11 cellular contexts compared by ENCODE assay signal in genomic region chr2:178452334-178452733, GRCh38. TPM values are rescaled to one million over a fixed set of nuclear protein-coding genes. Genes with fewer than 3 reads are reported as not detected.
DNase-seq lines count a peak whose midpoint lies in the region; ATAC-seq, FAIRE-seq and TF ChIP-seq lines count a peak whose summit lies in the region.
"Had no signal": no experiment of that assay in that cellular context is flagged by ENCODE, and none has a peak within 500 bp of the region (broad histone marks: within the 10 kb centered on the region; RNA-seq: fewer than 3 reads in every experiment).

No MANE protein-coding gene starts in this region.

- H3K4me1 ChIP-seq in HepG2 (ENCODE audit: insufficient read depth, low read length) (peaks cover 33% of the 10 kb centered on the region), right lobe of liver (peaks cover 0 to 16% (median 6%) of the 10 kb centered on the region in 4 donors), vagina (peaks cover 34% of the 10 kb centered on the region)

- FAIRE-seq in HepG2 (lab: Jason Lieb, UNC), result no peak
- FAIRE-seq: endometrium, HTR-8/SVneo had no signal

- H3K9me3 Mint-ChIP-seq in activated B cell treated with CpG ODN at 0.5 μM for 24 hours, result no peaks in the 10 kb centered on the region
- H3K9me3 Mint-ChIP-seq in natural killer cell, result no peaks in the 10 kb centered on the region

- peaks cover 28% of the 10 kb centered on the region for H3K4me1 Mint-ChIP-seq in activated B cell treated with CpG ODN at 0.5 μM for 24 hours
- peaks cover 34 to 37% of the 10 kb centered on the region in 2 donors for H3K4me1 Mint-ChIP-seq in natural killer cell

- no peak for DNase-seq in HepG2 (ENCODE audit: low spot score)
- DNase-seq in right lobe of liver, result no peak
- no peak for DNase-seq in activated B cell treated with CpG ODN at 0.5 μM for 24 hours
- no peak for DNase-seq in natural killer cell
- DNase-seq in vagina (ENCODE audit: extremely low spot score in 2 of 2), result no peak
- no peak for DNase-seq in sciatic nerve (ENCODE audit: low spot score)
- DNase-seq in stimulated activated CD4-positive, alpha-beta T cell treated with anti-CD3 and anti-CD28 coated beads, Interleukin-1b, Interleukin-23, amount 100 ng/mL, for 48 hours, result no peak
- no peak for DNase-seq in T-helper 9 cell
- DNase-seq: amniotic stem cell had no signal

- no peak overlapping the region for H3K4me2 ChIP-seq in HepG2 (ENCODE audit: low read depth, low read length)

- H3K4me3 ChIP-seq in HepG2 (replicated peaks in 1 of 3; ENCODE audit: insufficient read depth in 1 of 3, low read depth in 2 of 3, low read length in 3 of 3) (no peak overlapping the region), right lobe of liver (no peak overlapping the region), vagina (no peak overlapping the region)

- no peak for ATAC-seq in HepG2
- ATAC-seq in right lobe of liver, result no peak
- no peak for ATAC-seq in activated B cell treated with CpG ODN at 0.5 μM for 24 hours (ENCODE audit: low read depth)
- ATAC-seq in natural killer cell, result no peak
- no peak for ATAC-seq in sciatic nerve

- TF ChIP-seq POLR2A in HepG2 (IDR thresholded peaks at IDR 0.05; ENCODE audit: insufficient read depth in 1 of 2, low read depth in 2 of 2, low read length in 2 of 2), result no peak
- no peak for TF ChIP-seq POLR2A in right lobe of liver (IDR thresholded peaks at IDR 0.05)
- no peak for TF ChIP-seq POLR2A in vagina (IDR thresholded peaks at IDR 0.05)

- CTCF ChIA-PET in HepG2 (lab: Yijun Ruan, JAX; ENCODE audit: low intra/inter-chr PET ratio, low total read pairs), result interaction anchor here (1.1 kb wide), 1 partner anchor 27 kb away, joined by 4 read pairs; the partner anchor contains the start of gene FKBP7
- CTCF ChIA-PET in activated B cell treated with CpG ODN at 0.5 μM for 24 hours (lab: Charles Lee), result no interaction called here

- no peaks in the 10 kb centered on the region; a peak in 1 of 5 replicates for H3K27me3 ChIP-seq in HepG2 (ENCODE audit: control insufficient read depth in 1 of 2, insufficient read depth in 2 of 2, low read length in 2 of 2)
- no peaks in the 10 kb centered on the region for H3K27me3 ChIP-seq in right lobe of liver
- no peaks in the 10 kb centered on the region for H3K27me3 ChIP-seq in vagina

- H3K27ac Mint-ChIP-seq in activated B cell treated with CpG ODN at 0.5 μM for 24 hours, result no peak overlapping the region
- H3K27ac Mint-ChIP-seq in natural killer cell, result no peak overlapping the region

- no peak overlapping the region for H3K9ac ChIP-seq in HepG2 (ENCODE audit: insufficient read depth, low read depth, low read length)

- no peak for TF ChIP-seq RAD21 in HepG2 (CRISPR knock-in tag; IDR thresholded peaks at IDR 0.05)

- 92% methylated on average over 2 of the region's 2 CpGs for WGBS in HepG2 (ENCODE audit: low lambda C conversion rate)
- 83% methylated on average over 2 of the region's 2 CpGs for WGBS in right lobe of liver (ENCODE audit: insufficient coverage, low coverage, low lambda C conversion rate, missing lambda C conversion rate)

- no peak for TF ChIP-seq EP300 in HepG2 (IDR thresholded peaks at IDR 0.05; ENCODE audit: low read depth in 2 of 2, low read length in 2 of 2)
- no peak for TF ChIP-seq EP300 in HepG2 (CRISPR knock-in tag; IDR thresholded peaks at IDR 0.05; ENCODE audit: borderline replicate concordance)

- POLR2A ChIA-PET in HepG2 (lab: Yijun Ruan, JAX), result interaction anchor here (1.2 to 3.1 kb wide), 3 partner anchors 17 to 27 kb away, joined by 3 to 76 read pairs (median 5); no protein-coding TSS in a partner anchor
- POLR2A ChIA-PET in activated B cell treated with CpG ODN at 0.5 μM for 24 hours (lab: Charles Lee), result no interaction called here

- no peak overlapping the region for H2AFZ ChIP-seq in HepG2 (ENCODE audit: low read length)

- H3K36me3 Mint-ChIP-seq in activated B cell treated with CpG ODN at 0.5 μM for 24 hours (ENCODE audit: low read depth), result peaks cover 21% of the 10 kb centered on the region
- H3K36me3 Mint-ChIP-seq in natural killer cell, result no peaks in the 10 kb centered on the region

- H3K27me3 Mint-ChIP-seq in activated B cell treated with CpG ODN at 0.5 μM for 24 hours, result no peaks in the 10 kb centered on the region
- H3K27me3 Mint-ChIP-seq in natural killer cell (ENCODE audit: low read depth in 2 of 2), result peaks cover 5 to 15% of the 10 kb centered on the region in 2 donors

- H3K27ac ChIP-seq in HepG2 (ENCODE audit: extremely low read length, insufficient read depth, low read length) (no peak overlapping the region), right lobe of liver (no peak overlapping the region), vagina (peak overlapping the region; percentile 91)

- TF ChIP-seq CTCF in HepG2 (CRISPR knock-in tag; IDR thresholded peaks at IDR 0.05) (no peak), right lobe of liver (IDR thresholded peaks at IDR 0.05) (no peak), activated B cell treated with CpG ODN at 0.5 μM for 24 hours (IDR thresholded peaks at IDR 0.05) (no peak), natural killer cell (IDR thresholded peaks at IDR 0.05) (no peak), vagina (IDR thresholded peaks at IDR 0.05) (no peak)

- in situ Hi-C loops in HepG2 (cut with HindIII; ENCODE audit: extremely low pct_ligation_motif_present, low pct_unique_long_range_greater_than_20kb), result no loop called here

- BruUV-seq in HepG2 (replicated peaks; lab: Mats Ljungman, UMichigan), result no TSS peak

- H3K4me3 Mint-ChIP-seq in activated B cell treated with CpG ODN at 0.5 μM for 24 hours (peak overlapping the region; percentile 87), natural killer cell (peak overlapping the region; percentile 57)

- peaks cover 4 to 15% of the 10 kb centered on the region in 2 experiments; a peak in 4 of 5 replicates for H3K36me3 ChIP-seq in HepG2 (replicated peaks in 1 of 2; ENCODE audit: control insufficient read depth in 1 of 2, insufficient read depth in 2 of 2, low read length in 2 of 2)
- peaks cover 0 to 11% (median 5%) of the 10 kb centered on the region in 4 donors for H3K36me3 ChIP-seq in right lobe of liver
- no peaks in the 10 kb centered on the region for H3K36me3 ChIP-seq in vagina

- peaks cover 26% of the 10 kb centered on the region for H3K79me2 ChIP-seq in HepG2 (ENCODE audit: insufficient read depth, low read length)

- H3K9me3 ChIP-seq in HepG2 (ENCODE audit: low read length), result no peaks in the 10 kb centered on the region
- no peaks in the 10 kb centered on the region for H3K9me3 ChIP-seq in right lobe of liver
- H3K9me3 ChIP-seq in vagina, result no peaks in the 10 kb centered on the region

- intact Hi-C loops in HepG2 (cut with micrococcal nuclease; ENCODE audit: unreplicated experiment) (loop anchor here (5.0 to 10.0 kb wide), 2 partner anchors 462 to 1055 kb away; no protein-coding TSS in a partner anchor), right lobe of liver (cut with DNase I) (no loop called here), activated B cell treated with CpG ODN at 0.5 μM for 24 hours (cut with micrococcal nuclease) (loop anchor here (10.0 kb wide), 2 partner anchors 812 to 1118 kb away; partner anchors contain the start of gene SESTD1), natural killer cell (cut with micrococcal nuclease) (no loop called here), vagina (cut with DNase I) (no loop called here), sciatic nerve (cut with DNase I) (no loop called here)

- peaks cover 14% of the 10 kb centered on the region; the same call in 1 of the 2 replicates for H4K20me1 ChIP-seq in HepG2 (ENCODE audit: insufficient read depth, low read length)

RNA-seq across cellular contexts. Expression of gene PJVK, which starts 1.2 kb away (rescaled TPM):
- 1.1 and 1.2 TPM in 2 replicates for total RNA-seq in HepG2 (2016; rRNA removed; fragmentation: Illumina TruSeq; extraction: Trizol)
- total RNA-seq in HepG2 (2016; cell fraction: cytosol; rRNA removed; fragmentation: Illumina TruSeq; extraction: Trizol; ENCODE audit: low read depth), result 0.81 and 2.0 TPM in 2 replicates
- 0.77 and 1.5 TPM in 2 replicates for total RNA-seq in HepG2 (2016; cell fraction: insoluble cytoplasmic fraction; rRNA removed; fragmentation: Illumina TruSeq; extraction: Trizol)
- 1.1 TPM in 2 replicates for total RNA-seq in HepG2 (2016; cell fraction: membrane; rRNA removed; fragmentation: Illumina TruSeq; extraction: Trizol)
- 3.4 and 4.2 TPM in 2 replicates for total RNA-seq in HepG2 (2016; cell fraction: nucleus; rRNA removed; fragmentation: Illumina TruSeq; extraction: Trizol)
- polyA plus RNA-seq in HepG2 (2011; rRNA removed), result 2.6 and 3.0 TPM in 2 replicates
- polyA plus RNA-seq in HepG2 (2011; cell fraction: cytosol; rRNA removed), result 0.51 and 1.1 TPM in 2 replicates
- 6.3 and 6.4 TPM in 2 replicates for polyA plus RNA-seq in HepG2 (2011; cell fraction: nucleus; rRNA removed)
- polyA plus RNA-seq in HepG2 (2012), result 1.5 and 2.9 TPM in 2 replicates
- 0.46 and 0.58 TPM in 2 replicates for polyA plus RNA-seq in HepG2 (2016; cell fraction: cytosol; fragmentation: Illumina TruSeq; extraction: Trizol; ENCODE audit: low read depth)
- 0.67 and 1.3 TPM in 2 replicates for polyA plus RNA-seq in HepG2 (2016; cell fraction: insoluble cytoplasmic fraction; fragmentation: Illumina TruSeq; extraction: Trizol; ENCODE audit: low read depth)
- polyA plus RNA-seq in HepG2 (2016; cell fraction: membrane; fragmentation: Illumina TruSeq; extraction: Trizol; ENCODE audit: low read depth), result 0.48 and 0.77 TPM in 2 replicates
- polyA plus RNA-seq in HepG2 (2016; cell fraction: nucleus; fragmentation: Illumina TruSeq; extraction: Trizol; ENCODE audit: insufficient read depth, low read depth), result 7.3 and 8.2 TPM in 2 replicates
- 1.1 and 1.8 TPM in 2 replicates for polyA minus RNA-seq in HepG2 (2011; rRNA and poly(A)+ RNA removed; ENCODE audit: low replicate concordance)
- polyA minus RNA-seq in HepG2 (2011; cell fraction: cytosol; rRNA and poly(A)+ RNA removed), result 0.35 TPM in 1 of 2 replicates, not detected in the other
- polyA minus RNA-seq in HepG2 (2011; cell fraction: nucleus; rRNA and poly(A)+ RNA removed), result 9.3 and 9.6 TPM in 2 replicates
- 1 to 10 TPM in 5 of 6 experiments, under 1 TPM in 1; 0.80 to 2.8 (median 1.6) TPM for total RNA-seq in right lobe of liver
- total RNA-seq in activated B cell treated with CpG ODN at 0.5 μM for 24 hours, result 2.0 and 3.1 TPM in 2 replicates
- total RNA-seq in natural killer cell, result 1 to 10 TPM; 1.3 to 2.7 (median 2.5) TPM
- total RNA-seq in vagina, result 4.9 TPM
- total RNA-seq in sciatic nerve, result 7.2 TPM

RNA-seq across cellular contexts. Expression of gene PRKRA, which starts 1.4 kb away (rescaled TPM):
- total RNA-seq in HepG2 (2016; rRNA removed; fragmentation: Illumina TruSeq; extraction: Trizol) (67.6 and 74.7 TPM in 2 replicates), right lobe of liver (10 to 100 TPM; 11.2 to 20.5 (median 14.4) TPM), activated B cell treated with CpG ODN at 0.5 μM for 24 hours (49.6 and 61.3 TPM in 2 replicates), natural killer cell (10 to 100 TPM; 42.1 to 48.3 (median 44.0) TPM), vagina (79.3 TPM), sciatic nerve (45.4 TPM)
- total RNA-seq in HepG2 (2016; cell fraction: cytosol; rRNA removed; fragmentation: Illumina TruSeq; extraction: Trizol; ENCODE audit: low read depth), result 77.3 and 86.7 TPM in 2 replicates
- 64.4 and 73.6 TPM in 2 replicates for total RNA-seq in HepG2 (2016; cell fraction: insoluble cytoplasmic fraction; rRNA removed; fragmentation: Illumina TruSeq; extraction: Trizol)
- 113 and 120 TPM in 2 replicates for total RNA-seq in HepG2 (2016; cell fraction: membrane; rRNA removed; fragmentation: Illumina TruSeq; extraction: Trizol)
- total RNA-seq in HepG2 (2016; cell fraction: nucleus; rRNA removed; fragmentation: Illumina TruSeq; extraction: Trizol), result 83.1 and 91.6 TPM in 2 replicates
- 47.3 and 53.1 TPM in 2 replicates for polyA plus RNA-seq in HepG2 (2011; rRNA removed)
- polyA plus RNA-seq in HepG2 (2011; cell fraction: cytosol; rRNA removed), result 39.9 and 48.4 TPM in 2 replicates
- 41.7 and 45.8 TPM in 2 replicates for polyA plus RNA-seq in HepG2 (2011; cell fraction: nucleus; rRNA removed)
- polyA plus RNA-seq in HepG2 (2012), result 48.0 and 68.5 TPM in 2 replicates
- 94.3 and 117 TPM in 2 replicates for polyA plus RNA-seq in HepG2 (2016; cell fraction: cytosol; fragmentation: Illumina TruSeq; extraction: Trizol; ENCODE audit: low read depth)
- 77.0 and 83.1 TPM in 2 replicates for polyA plus RNA-seq in HepG2 (2016; cell fraction: insoluble cytoplasmic fraction; fragmentation: Illumina TruSeq; extraction: Trizol; ENCODE audit: low read depth)
- 110 and 123 TPM in 2 replicates for polyA plus RNA-seq in HepG2 (2016; cell fraction: membrane; fragmentation: Illumina TruSeq; extraction: Trizol; ENCODE audit: low read depth)
- polyA plus RNA-seq in HepG2 (2016; cell fraction: nucleus; fragmentation: Illumina TruSeq; extraction: Trizol; ENCODE audit: insufficient read depth, low read depth), result 92.2 and 94.5 TPM in 2 replicates
- polyA minus RNA-seq in HepG2 (2011; rRNA and poly(A)+ RNA removed; ENCODE audit: low replicate concordance), result 14.8 and 55.1 TPM in 2 replicates
- 31.5 and 39.6 TPM in 2 replicates for polyA minus RNA-seq in HepG2 (2011; cell fraction: cytosol; rRNA and poly(A)+ RNA removed)
- 182 and 199 TPM in 2 replicates for polyA minus RNA-seq in HepG2 (2011; cell fraction: nucleus; rRNA and poly(A)+ RNA removed)

RNA-seq across cellular contexts. Expression of gene FKBP7, which starts 26.1 kb away (rescaled TPM):
- 9.7 and 14.8 TPM in 2 replicates for total RNA-seq in HepG2 (2016; rRNA removed; fragmentation: Illumina TruSeq; extraction: Trizol)
- total RNA-seq in HepG2 (2016; cell fraction: cytosol; rRNA removed; fragmentation: Illumina TruSeq; extraction: Trizol; ENCODE audit: low read depth), result 2.8 and 3.6 TPM in 2 replicates
- 9.9 and 13.5 TPM in 2 replicates for total RNA-seq in HepG2 (2016; cell fraction: insoluble cytoplasmic fraction; rRNA removed; fragmentation: Illumina TruSeq; extraction: Trizol)
- total RNA-seq in HepG2 (2016; cell fraction: membrane; rRNA removed; fragmentation: Illumina TruSeq; extraction: Trizol), result 3.9 and 4.5 TPM in 2 replicates
- 12.3 and 18.8 TPM in 2 replicates for total RNA-seq in HepG2 (2016; cell fraction: nucleus; rRNA removed; fragmentation: Illumina TruSeq; extraction: Trizol)
- polyA plus RNA-seq in HepG2 (2011; rRNA removed), result 9.5 and 12.4 TPM in 2 replicates
- 6.1 and 7.1 TPM in 2 replicates for polyA plus RNA-seq in HepG2 (2011; cell fraction: cytosol; rRNA removed)
- polyA plus RNA-seq in HepG2 (2011; cell fraction: nucleus; rRNA removed), result 2.9 and 3.0 TPM in 2 replicates
- polyA plus RNA-seq in HepG2 (2012), result 13.3 and 20.2 TPM in 2 replicates
- 5.2 and 5.3 TPM in 2 replicates for polyA plus RNA-seq in HepG2 (2016; cell fraction: cytosol; fragmentation: Illumina TruSeq; extraction: Trizol; ENCODE audit: low read depth)
- polyA plus RNA-seq in HepG2 (2016; cell fraction: insoluble cytoplasmic fraction; fragmentation: Illumina TruSeq; extraction: Trizol; ENCODE audit: low read depth), result 10.5 and 13.7 TPM in 2 replicates
- polyA plus RNA-seq in HepG2 (2016; cell fraction: membrane; fragmentation: Illumina TruSeq; extraction: Trizol; ENCODE audit: low read depth), result 3.5 and 4.7 TPM in 2 replicates
- 20.0 and 26.2 TPM in 2 replicates for polyA plus RNA-seq in HepG2 (2016; cell fraction: nucleus; fragmentation: Illumina TruSeq; extraction: Trizol; ENCODE audit: insufficient read depth, low read depth)
- 0.89 and 1.8 TPM in 2 replicates for polyA minus RNA-seq in HepG2 (2011; rRNA and poly(A)+ RNA removed; ENCODE audit: low replicate concordance)
- 5.3 and 5.9 TPM in 2 replicates for polyA minus RNA-seq in HepG2 (2011; cell fraction: cytosol; rRNA and poly(A)+ RNA removed)
- 6.0 and 9.4 TPM in 2 replicates for polyA minus RNA-seq in HepG2 (2011; cell fraction: nucleus; rRNA and poly(A)+ RNA removed)
- total RNA-seq in right lobe of liver, result 10 to 100 TPM in 1 of 6 experiments, 1 to 10 TPM in 5; 2.5 to 12.7 (median 4.8) TPM
- 0.44 and 0.64 TPM in 2 replicates for total RNA-seq in activated B cell treated with CpG ODN at 0.5 μM for 24 hours
- total RNA-seq in natural killer cell, result 1 to 10 TPM; 1.1 to 1.3 (median 1.1) TPM
- 30.9 TPM for total RNA-seq in vagina
- total RNA-seq in sciatic nerve, result 25.3 TPM

RNA-seq across cellular contexts. Expression of gene PLEKHA3, which starts 27.9 kb away (rescaled TPM):
- total RNA-seq in HepG2 (2016; rRNA removed; fragmentation: Illumina TruSeq; extraction: Trizol), result 23.1 and 26.8 TPM in 2 replicates
- 5.4 and 7.7 TPM in 2 replicates for total RNA-seq in HepG2 (2016; cell fraction: cytosol; rRNA removed; fragmentation: Illumina TruSeq; extraction: Trizol; ENCODE audit: low read depth)
- 21.3 and 27.5 TPM in 2 replicates for total RNA-seq in HepG2 (2016; cell fraction: insoluble cytoplasmic fraction; rRNA removed; fragmentation: Illumina TruSeq; extraction: Trizol)
- 24.3 and 26.4 TPM in 2 replicates for total RNA-seq in HepG2 (2016; cell fraction: membrane; rRNA removed; fragmentation: Illumina TruSeq; extraction: Trizol)
- 11.8 and 13.5 TPM in 2 replicates for total RNA-seq in HepG2 (2016; cell fraction: nucleus; rRNA removed; fragmentation: Illumina TruSeq; extraction: Trizol)
- 8.6 and 11.7 TPM in 2 replicates for polyA plus RNA-seq in HepG2 (2011; rRNA removed)
- 2.6 and 4.0 TPM in 2 replicates for polyA plus RNA-seq in HepG2 (2011; cell fraction: cytosol; rRNA removed)
- 2.6 and 5.8 TPM in 2 replicates for polyA plus RNA-seq in HepG2 (2011; cell fraction: nucleus; rRNA removed)
- polyA plus RNA-seq in HepG2 (2012), result 9.9 and 13.0 TPM in 2 replicates
- 10.7 and 12.2 TPM in 2 replicates for polyA plus RNA-seq in HepG2 (2016; cell fraction: cytosol; fragmentation: Illumina TruSeq; extraction: Trizol; ENCODE audit: low read depth)
- 23.9 and 24.5 TPM in 2 replicates for polyA plus RNA-seq in HepG2 (2016; cell fraction: insoluble cytoplasmic fraction; fragmentation: Illumina TruSeq; extraction: Trizol; ENCODE audit: low read depth)
- 19.9 and 21.8 TPM in 2 replicates for polyA plus RNA-seq in HepG2 (2016; cell fraction: membrane; fragmentation: Illumina TruSeq; extraction: Trizol; ENCODE audit: low read depth)
- polyA plus RNA-seq in HepG2 (2016; cell fraction: nucleus; fragmentation: Illumina TruSeq; extraction: Trizol; ENCODE audit: insufficient read depth, low read depth), result 11.0 and 14.0 TPM in 2 replicates
- polyA minus RNA-seq in HepG2 (2011; rRNA and poly(A)+ RNA removed; ENCODE audit: low replicate concordance), result 3.7 and 6.9 TPM in 2 replicates
- polyA minus RNA-seq in HepG2 (2011; cell fraction: cytosol; rRNA and poly(A)+ RNA removed), result 9.6 and 11.5 TPM in 2 replicates
- polyA minus RNA-seq in HepG2 (2011; cell fraction: nucleus; rRNA and poly(A)+ RNA removed), result 16.8 and 20.2 TPM in 2 replicates
- total RNA-seq in right lobe of liver, result 10 to 100 TPM in 4 of 6 experiments, 1 to 10 TPM in 2; 4.4 to 21.2 (median 15.1) TPM
- 28.3 and 29.6 TPM in 2 replicates for total RNA-seq in activated B cell treated with CpG ODN at 0.5 μM for 24 hours
- 10 to 100 TPM; 22.6 to 39.1 (median 34.5) TPM for total RNA-seq in natural killer cell
- total RNA-seq in vagina, result 5.9 TPM
- total RNA-seq in sciatic nerve, result 34.1 TPM

Comparison
In these comparisons a context has a peak if more than half of its experiments do, and no peak if none do; other contexts are left out.
1. intact Hi-C loops: an anchor here in HepG2 (5.0 to 10.0 kb wide) and activated B cell treated with CpG ODN at 0.5 μM for 24 hours (10.0 kb wide); none called in right lobe of liver, natural killer cell, vagina and sciatic nerve.